ENCODE assay signal across 8 cellular contexts in genomic region chr13:27131202-27131623, GRCh38. TPM values are rescaled to one million over a fixed set of nuclear protein-coding genes. Genes with fewer than 3 reads are reported as not detected.
DNase-seq lines count a peak whose midpoint lies in the region; ATAC-seq and TF ChIP-seq lines count a peak whose summit lies in the region.

No MANE protein-coding gene starts in this region.

- H3K27me3 Mint-ChIP-seq in IgD-negative memory B cell: no peaks in the 10 kb centered on the region
- H3K27me3 Mint-ChIP-seq in type B pancreatic cell: no peaks in the 10 kb centered on the region

- H3K4me3 Mint-ChIP-seq in IgD-negative memory B cell (peak overlapping the region in 2 of 4 donors; percentile 63 to 82), type B pancreatic cell (no peak overlapping the region)

- H3K4me1 ChIP-seq in iPS DF 6.9 (ENCODE audit: control insufficient read depth, insufficient read depth, low read length): peaks cover 2% of the 10 kb centered on the region; the same call in 1 of the 2 replicates

- no peaks in the 10 kb centered on the region for H3K9me3 ChIP-seq in iPS DF 6.9 (ENCODE audit: control insufficient read depth, insufficient read depth, low read length)

- DNase-seq in Caki2 (ENCODE audit: low read depth): peak; percentile 37
- DNase-seq in activated T-cell treated with anti-CD3 and anti-CD28 coated beads for 4 hours: peak; percentile 66
- DNase-seq in iPS DF 6.9 (ENCODE audit: low read depth, low spot score): peak; percentile 9
- DNase-seq in stimulated activated CD8-positive, alpha-beta memory T cell treated with anti-CD3 and anti-CD28 coated beads, Interleukin-2, amount 100 ng/mL, for 1 hour (ENCODE audit: low read depth in 2 of 2): peak; percentile 30 to 40
- no peak for DNase-seq in type B pancreatic cell (ENCODE audit: extremely low spot score, unreplicated experiment)
- DNase-seq in DMS153 treated with DMSO at 0.1 percent for 48 hours (lab: John Stamatoyannopoulos, UW; ENCODE audit: unreplicated experiment): no peak

- H3K27ac Mint-ChIP-seq in IgD-negative memory B cell (peak overlapping the region; percentile 44 to 91 (median 64)), type B pancreatic cell (no peak overlapping the region)

- peaks cover 0 to 6% (median 5%) of the 10 kb centered on the region in 3 donors for H3K9me3 Mint-ChIP-seq in IgD-negative memory B cell
- H3K9me3 Mint-ChIP-seq in type B pancreatic cell: peaks cover 5% of the 10 kb centered on the region

- no peaks in the 10 kb centered on the region; the same call in 1 of the 2 replicates for H3K27me3 ChIP-seq in iPS DF 6.9 (ENCODE audit: control insufficient read depth, insufficient read depth, low read length)

- ATAC-seq in GM21528 (IDR thresholded peaks at IDR 0.05; ENCODE audit: low FRiP score, unreplicated experiment): peak; percentile 83

- no peak overlapping the region for H3K27ac ChIP-seq in iPS DF 6.9 (ENCODE audit: low read length)

- WGBS in iPS DF 6.9 (ENCODE audit: insufficient coverage, insufficient read length): no CpG with 5 or more reads among the region's 4 CpGs

- H3K4me1 Mint-ChIP-seq in IgD-negative memory B cell (peaks cover 65 to 67% (median 66%) of the 10 kb centered on the region in 3 donors), type B pancreatic cell (ENCODE audit: unreplicated experiment) (peaks cover 4% of the 10 kb centered on the region)

- no peaks in the 10 kb centered on the region for H3K36me3 ChIP-seq in iPS DF 6.9 (ENCODE audit: control insufficient read depth, insufficient read depth, low read length)

- H3K4me3 ChIP-seq in iPS DF 6.9 (ENCODE audit: low read length): no peak overlapping the region

- peaks cover 4% of the 10 kb centered on the region for H3K36me3 Mint-ChIP-seq in IgD-negative memory B cell
- H3K36me3 Mint-ChIP-seq in type B pancreatic cell: peaks cover 11% of the 10 kb centered on the region

- no peak for TF ChIP-seq CTCF in type B pancreatic cell (conservative IDR thresholded peaks at IDR 0.05)

- in situ Hi-C loops in Caki2 (cut with HindIII; ENCODE audit: low pct_unique_long_range_greater_than_20kb, low sequenced_read_pairs): no loop called here

RNA-seq across cellular contexts. Expression of gene USP12, which starts 40.4 kb away (rescaled TPM):
- total RNA-seq in Caki2 (2014; rRNA removed; shearing (Covaris generic); ENCODE audit: low replicate concordance): 5.8 and 6.6 TPM in 2 replicates
- 18.8 TPM for polyA plus RNA-seq in IgD-negative memory B cell
- 17.3 and 19.1 TPM in 2 replicates for total RNA-seq in type B pancreatic cell (ENCODE audit: low replicate concordance)

Comparison
In these comparisons a context has a peak if more than half of its experiments do, and no peak if none do; other contexts are left out.
1. DNase-seq: peak in Caki2 (single experiment), activated T-cell treated with anti-CD3 and anti-CD28 coated beads for 4 hours (single experiment), iPS DF 6.9 (single experiment) and stimulated activated CD8-positive, alpha-beta memory T cell treated with anti-CD3 and anti-CD28 coated beads, Interleukin-2, amount 100 ng/mL, for 1 hour (2 of 2); none in type B pancreatic cell (single experiment) and DMS153 treated with DMSO at 0.1 percent for 48 hours (single experiment).